Comparison of ENCODE assay signal across 14 cellular contexts in genomic region chr14:81323094-81323493, GRCh38.
DNase-seq lines count a peak whose midpoint lies in the region; TF ChIP-seq lines count a peak whose summit lies in the region.
"Had no signal": no experiment of that assay in that cellular context is flagged by ENCODE, and none has a peak within 500 bp of the region (broad histone marks: within the 10 kb centered on the region; RNA-seq: fewer than 3 reads in every experiment).

No MANE protein-coding gene starts in this region.

- DNase-seq in NCI-H1105 treated with DMSO at 0.1 percent for 48 hours (lab: John Stamatoyannopoulos, UW) (peak; percentile 31), NCI-H1105 (lab: John Stamatoyannopoulos, UW) (no peak), mesendoderm (no peak), type B pancreatic cell (ENCODE audit: extremely low spot score, unreplicated experiment) (no peak), foreskin fibroblast (no peak), GM19240 (ENCODE audit: insufficient read length, low spot score) (no peak)
- no peak for DNase-seq in activated CD4-positive, alpha-beta T cell treated with anti-CD3 and anti-CD28 coated beads for 48 hours
- DNase-seq: CD4-positive, CD25-positive, alpha-beta regulatory T cell; left cardiac atrium; natural killer cell; sigmoid colon; stimulated activated CD4-positive, alpha-beta T cell treated with anti-CD3 and anti-CD28 coated beads, Interleukin-4, amount 100 ng/mL, for 4 hours had no signal

- TF ChIP-seq CTCF in type B pancreatic cell (conservative IDR thresholded peaks at IDR 0.05) (no peak), foreskin fibroblast (IDR thresholded peaks at IDR 0.05; ENCODE audit: low read depth, low read length) (no peak)

- no peak overlapping the region for H3K4ac ChIP-seq in mesendoderm (ENCODE audit: low read depth, low read length)

- H3K27ac ChIP-seq in ectodermal cell (ENCODE audit: insufficient read depth, low read depth, low read length, poor library complexity, severe bottlenecking) (no peak overlapping the region), mesendoderm (ENCODE audit: low read depth, low read length) (no peak overlapping the region)
- H3K27ac ChIP-seq: sigmoid colon had no signal

- H2AK5ac ChIP-seq in mesendoderm (ENCODE audit: low read length) = no peak overlapping the region

- H3K4me1 Mint-ChIP-seq in type B pancreatic cell (ENCODE audit: unreplicated experiment) = peaks cover 34% of the 10 kb centered on the region
- H3K4me1 Mint-ChIP-seq: activated naive CD4-positive, alpha-beta T cell treated with anti-CD3 and anti-CD28 coated beads, Interleukin-2, amount 50 U/mL, for 24 hours; CD4-positive, CD25-positive, alpha-beta regulatory T cell; natural killer cell had no signal

- peaks cover 44% of the 10 kb centered on the region for H3K79me2 ChIP-seq in mesendoderm (ENCODE audit: control insufficient read depth, insufficient read depth, low read length)

- no peaks in the 10 kb centered on the region for H3K9me3 ChIP-seq in ectodermal cell (ENCODE audit: control insufficient read depth, low read length)
- H3K9me3 ChIP-seq: sigmoid colon had no signal

- H3K27me3 Mint-ChIP-seq in type B pancreatic cell = no peaks in the 10 kb centered on the region
- H3K27me3 Mint-ChIP-seq: CD4-positive, CD25-positive, alpha-beta regulatory T cell had no signal

- H3K18ac ChIP-seq in mesendoderm (ENCODE audit: low read length) = no peak overlapping the region

- peak overlapping the region; percentile 35 for H3K4me3 ChIP-seq in ectodermal cell (ENCODE audit: insufficient read depth, low read depth, low read length)
- no peak overlapping the region for H3K4me3 ChIP-seq in mesendoderm (ENCODE audit: low read length)
- no peak overlapping the region for H3K4me3 ChIP-seq in foreskin fibroblast (ENCODE audit: low read depth in 1 of 2, low read length in 2 of 2)
- H3K4me3 ChIP-seq: sigmoid colon had no signal

- H4K8ac ChIP-seq in mesendoderm (ENCODE audit: low read depth, low read length) = no peak overlapping the region

- H3K56ac ChIP-seq in mesendoderm (ENCODE audit: low read length) = peak overlapping the region; percentile 51

- 73 to 82% methylated on average over 2 of the region's 2 CpGs for WGBS in ectodermal cell, 2 experiments
- WGBS in mesendoderm (ENCODE audit: extremely low coverage, insufficient coverage, low lambda C conversion rate) = no CpG with 5 or more reads among the region's 2 CpGs

- H3K4me3 Mint-ChIP-seq in type B pancreatic cell = peak overlapping the region; percentile 82
- H3K4me3 Mint-ChIP-seq: activated naive CD4-positive, alpha-beta T cell treated with anti-CD3 and anti-CD28 coated beads, Interleukin-2, amount 50 U/mL, for 24 hours; CD4-positive, CD25-positive, alpha-beta regulatory T cell; natural killer cell had no signal

- H2BK5ac ChIP-seq in mesendoderm (ENCODE audit: low read length) = no peak overlapping the region

- H2BK120ac ChIP-seq in mesendoderm (ENCODE audit: low read depth, low read length) = no peak overlapping the region

- H3K27ac Mint-ChIP-seq in type B pancreatic cell = peak overlapping the region; percentile 95
- H3K27ac Mint-ChIP-seq: activated naive CD4-positive, alpha-beta T cell treated with anti-CD3 and anti-CD28 coated beads, Interleukin-2, amount 50 U/mL, for 24 hours; CD4-positive, CD25-positive, alpha-beta regulatory T cell; natural killer cell had no signal

- H3K4me1 ChIP-seq in ectodermal cell (ENCODE audit: control insufficient read depth, insufficient read depth, low read length) (peaks cover 24% of the 10 kb centered on the region), mesendoderm (ENCODE audit: control insufficient read depth, low read depth, low read length) (peaks cover 33% of the 10 kb centered on the region)
- H3K4me1 ChIP-seq: sigmoid colon had no signal

- no peak overlapping the region for H4K5ac ChIP-seq in mesendoderm (ENCODE audit: low read length)

- H3K9me3 Mint-ChIP-seq in type B pancreatic cell = no peaks in the 10 kb centered on the region
- H3K9me3 Mint-ChIP-seq: activated naive CD4-positive, alpha-beta T cell treated with anti-CD3 and anti-CD28 coated beads, Interleukin-2, amount 50 U/mL, for 24 hours; natural killer cell had no signal

- H3K4me2 ChIP-seq in mesendoderm (ENCODE audit: low read length) = peak overlapping the region; percentile 21

- H3K36me3 ChIP-seq in ectodermal cell (ENCODE audit: control insufficient read depth, insufficient read depth, low read length) (peaks cover 2% of the 10 kb centered on the region), mesendoderm (ENCODE audit: control insufficient read depth, insufficient read depth, low read length) (no peaks in the 10 kb centered on the region)
- H3K36me3 ChIP-seq: sigmoid colon had no signal

- no peak overlapping the region for H2BK15ac ChIP-seq in mesendoderm (replicated peaks; ENCODE audit: low read depth)

- H3K79me1 ChIP-seq in mesendoderm (ENCODE audit: low read length) = peaks cover 12% of the 10 kb centered on the region

- H3K27me3 ChIP-seq in ectodermal cell (ENCODE audit: control insufficient read depth, insufficient read depth, low read length, poor library complexity, severe bottlenecking) (no peaks in the 10 kb centered on the region), mesendoderm (ENCODE audit: insufficient read depth, low read length, poor library complexity) (no peaks in the 10 kb centered on the region)

- H3K9ac ChIP-seq in mesendoderm (ENCODE audit: low read length) = peak overlapping the region; percentile 59

- H3K36me3 Mint-ChIP-seq in type B pancreatic cell = peaks cover 14% of the 10 kb centered on the region
- H3K36me3 Mint-ChIP-seq: activated naive CD4-positive, alpha-beta T cell treated with anti-CD3 and anti-CD28 coated beads, Interleukin-2, amount 50 U/mL, for 24 hours; CD4-positive, CD25-positive, alpha-beta regulatory T cell; natural killer cell had no signal

- no peak overlapping the region for H3K23ac ChIP-seq in mesendoderm (ENCODE audit: low read length)
